In the genomic region with DNA sequence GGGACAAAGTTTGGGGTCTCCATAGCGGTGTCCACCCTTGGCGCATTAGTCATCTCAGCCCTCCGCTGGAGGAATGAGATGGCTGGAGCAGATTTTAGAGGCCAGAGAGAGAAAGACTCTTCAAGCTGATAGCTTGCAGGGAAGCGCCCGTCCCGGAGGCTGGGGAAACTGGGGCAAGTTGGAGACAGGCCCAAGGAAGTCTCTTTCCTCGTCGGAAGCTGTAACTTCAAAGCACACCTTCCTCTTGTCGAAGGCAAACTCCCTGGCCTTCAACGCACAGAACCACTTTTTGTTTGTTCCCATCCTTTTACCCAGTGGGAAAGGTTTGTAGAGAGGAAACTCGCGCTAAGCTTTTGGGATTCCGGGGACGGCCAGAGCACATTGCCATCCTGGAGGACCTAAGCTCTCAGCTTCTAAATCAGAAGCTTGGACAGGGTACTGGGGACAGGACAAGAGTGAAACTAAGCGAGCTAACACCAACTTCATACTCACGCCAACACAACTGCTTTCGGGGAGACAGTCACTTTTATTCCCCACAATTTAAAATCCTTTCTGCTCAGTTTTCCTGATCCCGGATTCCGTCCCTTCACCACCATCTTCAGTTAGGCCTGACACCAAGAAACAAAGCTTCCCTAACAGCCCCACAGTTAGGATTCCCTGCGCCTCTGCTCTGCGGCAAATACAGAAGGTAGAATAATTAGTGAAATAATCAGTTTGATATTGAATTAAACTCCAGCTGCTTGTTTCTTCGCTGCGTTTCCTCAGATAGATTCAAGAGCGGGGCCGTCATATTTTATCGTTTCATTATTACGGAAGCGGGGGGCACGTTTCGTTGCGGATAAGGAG, we compare ENCODE assay signal across 11 cellular contexts. TPM values are rescaled to one million over a fixed set of nuclear protein-coding genes. Genes with fewer than 3 reads are reported as not detected.
DNase-seq lines count a peak whose midpoint lies in the region; ATAC-seq and TF ChIP-seq lines count a peak whose summit lies in the region.
"Had no signal": no experiment of that assay in that cellular context is flagged by ENCODE, and none has a peak within 500 bp of the region (broad histone marks: within the 10 kb centered on the region; RNA-seq: fewer than 3 reads in every experiment).

No MANE protein-coding gene starts in this region.

- H3K27me3 ChIP-seq in hepatocyte (peaks cover 98% of the 10 kb centered on the region), skeletal muscle tissue (ENCODE audit: control insufficient read depth in 3 of 3, insufficient read depth in 3 of 3, low read length in 3 of 3) (peaks cover 81 to 90% (median 81%) of the 10 kb centered on the region in 3 donors)

- H3K4me1 Mint-ChIP-seq in T-helper 2 cell treated with Interferon-gamma antibody and Interleukin-4, amounts not matched to agents 5 μg/mL and 100 μg/mL, for 36 hours (ENCODE audit: low read depth): peaks cover 24% of the 10 kb centered on the region
- peaks cover 78% of the 10 kb centered on the region for H3K4me1 Mint-ChIP-seq in WTC11

- TF ChIP-seq CTCF in WTC11 (IDR thresholded peaks at IDR 0.05): no peak
- TF ChIP-seq CTCF in hepatocyte (IDR thresholded peaks at IDR 0.05; ENCODE audit: poor library complexity): no peak

- peaks cover 3% of the 10 kb centered on the region for H3K36me3 Mint-ChIP-seq in T-helper 2 cell treated with Interferon-gamma antibody and Interleukin-4, amounts not matched to agents 5 μg/mL and 100 μg/mL, for 36 hours (ENCODE audit: low read depth)
- H3K36me3 Mint-ChIP-seq in WTC11: no peaks in the 10 kb centered on the region

- H3K4me3 Mint-ChIP-seq in T-helper 2 cell treated with Interferon-gamma antibody and Interleukin-4, amounts not matched to agents 5 μg/mL and 100 μg/mL, for 36 hours: peak overlapping the region; percentile 84
- peak overlapping the region; percentile 85 for H3K4me3 Mint-ChIP-seq in WTC11

- H2AFZ ChIP-seq in hepatocyte: peak overlapping the region; percentile 26

- H3K4me1 ChIP-seq in hepatocyte (ENCODE audit: insufficient read depth) (peaks cover 18% of the 10 kb centered on the region), skeletal muscle tissue (ENCODE audit: control insufficient read depth in 3 of 3, insufficient read depth in 3 of 3, low read length in 3 of 3) (peaks cover 25 to 34% (median 33%) of the 10 kb centered on the region in 3 donors)

- H3K4me2 ChIP-seq in hepatocyte: peak overlapping the region; percentile 91

- peak overlapping the region in 1 of 3 donors; percentile 33 for H3K9ac ChIP-seq in skeletal muscle tissue (ENCODE audit: low read depth in 1 of 3, low read length in 3 of 3)

- 7% methylated on average over 31 of the region's 31 CpGs for WGBS in hepatocyte (ENCODE audit: low lambda C conversion rate, missing lambda C conversion rate)

- H3K27ac ChIP-seq in hepatocyte (no peak overlapping the region), skeletal muscle tissue (ENCODE audit: low read depth, low read length) (no peak overlapping the region)
- H3K27ac ChIP-seq: epithelial cell of prostate had no signal

- H3K27me3 Mint-ChIP-seq in T-helper 2 cell treated with Interferon-gamma antibody and Interleukin-4, amounts not matched to agents 5 μg/mL and 100 μg/mL, for 36 hours (ENCODE audit: low read depth): peaks cover 80% of the 10 kb centered on the region
- peaks cover 94% of the 10 kb centered on the region for H3K27me3 Mint-ChIP-seq in WTC11 (ENCODE audit: low read depth)

- H3K9me3 ChIP-seq in hepatocyte (ENCODE audit: low read depth) (no peaks in the 10 kb centered on the region), skeletal muscle tissue (ENCODE audit: control insufficient read depth in 3 of 3, low read length in 3 of 3) (no peaks in the 10 kb centered on the region)

- H3K9me2 ChIP-seq in hepatocyte (replicated peaks; ENCODE audit: insufficient read depth): no peaks in the 10 kb centered on the region

- ATAC-seq in WTC11: no peak; the same call in 1 of the 2 replicates

- no peaks in the 10 kb centered on the region for H3K9me3 Mint-ChIP-seq in T-helper 2 cell treated with Interferon-gamma antibody and Interleukin-4, amounts not matched to agents 5 μg/mL and 100 μg/mL, for 36 hours
- no peaks in the 10 kb centered on the region for H3K9me3 Mint-ChIP-seq in WTC11

- no peaks in the 10 kb centered on the region for H3K79me2 ChIP-seq in hepatocyte

- no peaks in the 10 kb centered on the region for H3K36me3 ChIP-seq in hepatocyte (replicated peaks; ENCODE audit: insufficient read depth, low read depth)
- H3K36me3 ChIP-seq in skeletal muscle tissue (ENCODE audit: control insufficient read depth in 3 of 3, insufficient read depth in 3 of 3, low read length in 3 of 3): no peaks in the 10 kb centered on the region

- CTCF ChIA-PET in WTC11 (lab: Charles Lee): interaction anchor here (0.6 to 5.3 kb wide), 7 partner anchors 8 to 626 kb away, joined by 3 to 120 read pairs (median 4); partner anchors contain the start of genes AZI2, NEK10 and ZCWPW2

- H4K20me1 ChIP-seq in hepatocyte (ENCODE audit: insufficient read depth, poor library complexity, severe bottlenecking): no peaks in the 10 kb centered on the region

- H3K4me3 ChIP-seq in hepatocyte (no peak overlapping the region), skeletal muscle tissue (ENCODE audit: low read length in 3 of 3) (peak overlapping the region; percentile 38 to 65 (median 45))

- H3K27ac Mint-ChIP-seq in T-helper 2 cell treated with Interferon-gamma antibody and Interleukin-4, amounts not matched to agents 5 μg/mL and 100 μg/mL, for 36 hours: no peak overlapping the region
- H3K27ac Mint-ChIP-seq in WTC11: no peak overlapping the region

- no peak for DNase-seq in T-helper 2 cell treated with Interferon-gamma antibody and Interleukin-4, amounts not matched to agents 5 μg/mL and 100 μg/mL, for 36 hours (ENCODE audit: low spot score)
- no peak for DNase-seq in T-helper 2 cell
- no peak for DNase-seq in WTC11 (ENCODE audit: low spot score)
- no peak for DNase-seq in hepatocyte (ENCODE audit: low spot score)
- DNase-seq in MV-4-11 (lab: John Stamatoyannopoulos, UW): no peak
- DNase-seq in anterior cingulate cortex (lab: John Stamatoyannopoulos, UW): no peak
- DNase-seq in stimulated activated CD4-positive, alpha-beta T cell treated with anti-CD3 and anti-CD28 coated beads, Interleukin-4, amount 100 ng/mL, for 1 hour: no peak
- DNase-seq: KBM-7, nucleus accumbens had no signal

- POLR2A ChIA-PET in WTC11 (lab: Charles Lee): no interaction called here

TF ChIP-seq in WTC11, 78 proteins besides CTCF, POLR2A, EP300 and RAD21:
- no peak for TF ChIP-seq FOXJ3 (CRISPR knock-in tag; IDR thresholded peaks at IDR 0.05; ENCODE audit: borderline replicate concordance)
- TF ChIP-seq FOXP1 (CRISPR knock-in tag; IDR thresholded peaks at IDR 0.05; ENCODE audit: borderline replicate concordance): no peak
- TF ChIP-seq STAT6 (CRISPR knock-in tag; conservative IDR thresholded peaks at IDR 0.05; ENCODE audit: low read depth): no peak
- TF ChIP-seq, protein P1, sequence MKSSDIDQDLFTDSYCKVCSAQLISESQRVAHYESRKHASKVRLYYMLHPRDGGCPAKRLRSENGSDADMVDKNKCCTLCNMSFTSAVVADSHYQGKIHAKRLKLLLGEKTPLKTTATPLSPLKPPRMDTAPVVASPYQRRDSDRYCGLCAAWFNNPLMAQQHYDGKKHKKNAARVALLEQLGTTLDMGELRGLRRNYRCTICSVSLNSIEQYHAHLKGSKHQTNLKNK (CRISPR knock-in tag; IDR thresholded peaks at IDR 0.05): no peak
- TF ChIP-seq SMAD3 (CRISPR knock-in tag; IDR thresholded peaks at IDR 0.05; ENCODE audit: borderline replicate concordance): no peak
- no peak for TF ChIP-seq ZNF671 (CRISPR knock-in tag; IDR thresholded peaks at IDR 0.05)

RNA-seq across cellular contexts. Expression of gene EOMES, which starts 1.1 kb away (rescaled TPM):
- total RNA-seq in WTC11 (2021) (0.76 to 1.4 TPM (median 1.1 TPM) in 3 replicates), hepatocyte (not detected in 2 replicates), skeletal muscle tissue (0.52 TPM)
- polyA plus RNA-seq in hepatocyte: 0.39 TPM in 1 of 2 replicates, not detected in the other
